21 cellular contexts compared by ENCODE assay signal in the genomic region with DNA sequence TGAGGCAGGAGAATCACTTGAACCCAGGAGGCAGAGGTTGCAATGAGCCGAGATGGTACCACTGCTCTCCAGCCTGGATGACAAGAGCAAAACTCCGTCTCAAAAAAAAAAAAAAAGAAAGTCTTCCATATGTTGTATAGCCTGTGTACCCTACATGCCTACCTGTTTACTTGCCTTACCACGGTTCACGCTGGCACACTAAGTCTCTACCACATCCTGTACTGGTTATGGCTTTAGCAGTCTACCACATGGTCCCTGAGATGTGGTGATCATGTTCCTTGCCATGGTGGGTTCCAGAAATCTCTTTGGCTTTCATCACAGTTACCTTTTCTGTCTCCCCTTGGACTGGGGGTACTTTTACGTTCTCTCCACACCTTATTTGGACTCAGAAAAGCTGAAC.
A peak's percentile ranks its signal among the peaks of the same experiment; 100 is the strongest.
DNase-seq lines count a peak whose midpoint lies in the region; ATAC-seq lines count a peak whose summit lies in the region.
"Had no signal": no experiment of that assay in that cellular context is flagged by ENCODE, and none has a peak within 500 bp of the region (broad histone marks: within the 10 kb centered on the region; RNA-seq: fewer than 3 reads in every experiment).

No MANE protein-coding gene starts in this region.

- no peaks in the 10 kb centered on the region for H3K36me3 ChIP-seq in CD4-positive, CD25-positive, alpha-beta regulatory T cell (ENCODE audit: control insufficient read depth, insufficient read depth, low read length)
- no peaks in the 10 kb centered on the region for H3K36me3 ChIP-seq in HAP-1 (replicated peaks)
- H3K36me3 ChIP-seq: breast epithelium, ovary, uterus had no signal

- H3K4me3 Mint-ChIP-seq in CD4-positive, CD25-positive, alpha-beta regulatory T cell: no peak overlapping the region
- H3K4me3 Mint-ChIP-seq in activated naive CD8-positive, alpha-beta T cell treated with anti-CD3 and anti-CD28 coated beads for 36 hours: no peak overlapping the region
- peak overlapping the region in 4 of 10 donors; percentile 21 to 54 (median 46) for H3K4me3 Mint-ChIP-seq in naive thymus-derived CD8-positive, alpha-beta T cell
- H3K4me3 Mint-ChIP-seq: CD14-positive monocyte, nephron had no signal

- H3K27ac Mint-ChIP-seq in CD4-positive, CD25-positive, alpha-beta regulatory T cell: peak overlapping the region in 2 of 3 donors; percentile 1 to 32
- H3K27ac Mint-ChIP-seq in activated naive CD8-positive, alpha-beta T cell treated with anti-CD3 and anti-CD28 coated beads for 36 hours: peak overlapping the region; percentile 72
- peak overlapping the region in 2 of 10 donors; percentile 13 to 20 for H3K27ac Mint-ChIP-seq in naive thymus-derived CD8-positive, alpha-beta T cell
- H3K27ac Mint-ChIP-seq: CD14-positive monocyte, nephron had no signal

- no peak overlapping the region for H3K27ac ChIP-seq in CD4-positive, CD25-positive, alpha-beta regulatory T cell (ENCODE audit: insufficient read depth, low read length, poor library complexity, severe bottlenecking)
- H3K27ac ChIP-seq: breast epithelium, ovary, PC-9, uterus had no signal

- peak; percentile 71 to 80 for ATAC-seq in CD4-positive, CD25-positive, alpha-beta regulatory T cell (ENCODE audit: low read depth in 2 of 2)
- ATAC-seq in GM18868 (IDR thresholded peaks at IDR 0.05; ENCODE audit: unreplicated experiment): peak; percentile 25
- ATAC-seq in naive thymus-derived CD8-positive, alpha-beta T cell: peak; percentile 80 to 100
- ATAC-seq in GM21529 (IDR thresholded peaks at IDR 0.05; ENCODE audit: unreplicated experiment): no peak
- ATAC-seq: activated CD4-positive, CD25-positive, alpha-beta regulatory T cell treated with anti-CD3 and anti-CD28 coated beads, Interleukin-2, amount 50 U/mL, for 24 hours; left lobe of liver had no signal

- no peak overlapping the region for H3K4me3 ChIP-seq in CD4-positive, CD25-positive, alpha-beta regulatory T cell (ENCODE audit: low read depth, low read length)
- H3K4me3 ChIP-seq in HAP-1: no peak overlapping the region
- H3K4me3 ChIP-seq: breast epithelium, ovary, PC-9, uterus had no signal

- H3K4me1 Mint-ChIP-seq in CD4-positive, CD25-positive, alpha-beta regulatory T cell: peaks cover 0 to 9% (median 4%) of the 10 kb centered on the region in 4 donors
- H3K4me1 Mint-ChIP-seq in activated naive CD8-positive, alpha-beta T cell treated with anti-CD3 and anti-CD28 coated beads for 36 hours: peaks cover 20% of the 10 kb centered on the region
- peaks cover 8 to 21% (median 16%) of the 10 kb centered on the region in 4 donors for H3K4me1 Mint-ChIP-seq in naive thymus-derived CD8-positive, alpha-beta T cell
- H3K4me1 Mint-ChIP-seq: nephron had no signal

- peaks cover 0 to 2% (median 0%) of the 10 kb centered on the region in 7 donors for H3K9me3 Mint-ChIP-seq in CD4-positive, CD25-positive, alpha-beta regulatory T cell
- H3K9me3 Mint-ChIP-seq in activated naive CD8-positive, alpha-beta T cell treated with anti-CD3 and anti-CD28 coated beads for 36 hours: peaks cover 2% of the 10 kb centered on the region
- peaks cover 0 to 1% (median 0%) of the 10 kb centered on the region in 9 donors for H3K9me3 Mint-ChIP-seq in naive thymus-derived CD8-positive, alpha-beta T cell
- H3K9me3 Mint-ChIP-seq: CD14-positive monocyte, nephron had no signal

- no peaks in the 10 kb centered on the region for H3K4me1 ChIP-seq in CD4-positive, CD25-positive, alpha-beta regulatory T cell (ENCODE audit: control insufficient read depth, insufficient read depth, low read length, poor library complexity, severe bottlenecking)
- H3K4me1 ChIP-seq in HAP-1: no peaks in the 10 kb centered on the region
- H3K4me1 ChIP-seq: breast epithelium, uterus had no signal

- H3K9me3 ChIP-seq in CD4-positive, CD25-positive, alpha-beta regulatory T cell (ENCODE audit: control insufficient read depth in 2 of 2, low read length in 2 of 2): no peaks in the 10 kb centered on the region
- H3K9me3 ChIP-seq in HAP-1: no peaks in the 10 kb centered on the region
- H3K9me3 ChIP-seq: breast epithelium, ovary, uterus had no signal

- in situ Hi-C loops in HAP-1 (cut with MboI; ENCODE audit: low sequenced_read_pairs): no loop called here

- peaks cover 13% of the 10 kb centered on the region for H3K27me3 ChIP-seq in CD4-positive, CD25-positive, alpha-beta regulatory T cell (ENCODE audit: control insufficient read depth, insufficient read depth, low read length)
- H3K27me3 ChIP-seq in HAP-1 (ENCODE audit: low read depth): no peaks in the 10 kb centered on the region
- H3K27me3 ChIP-seq: breast epithelium, ovary, uterus had no signal

- peak in 2 of 3 donors; percentile 20 to 63 for DNase-seq in CD4-positive, CD25-positive, alpha-beta regulatory T cell
- DNase-seq in activated naive CD8-positive, alpha-beta T cell treated with anti-CD3 and anti-CD28 coated beads for 36 hours: no peak
- peak in 5 of 10 donors; percentile 18 to 55 (median 27) for DNase-seq in naive thymus-derived CD8-positive, alpha-beta T cell
- DNase-seq in HAP-1 (ENCODE audit: low spot score in 2 of 2): no peak
- DNase-seq in amniotic stem cell (lab: John Stamatoyannopoulos, UW): no peak
- DNase-seq: activated effector memory CD4-positive, alpha-beta T cell treated with Interleukin-2 at 50 U/mL for 16 hours; DMS 273 treated with DMSO at 0.1 percent for 48 hours; hypothalamus; Karpas-422; NCI-H146; ovary; PC-9; Right ventricle myocardium superior; uterus had no signal

- peaks cover 32% of the 10 kb centered on the region for H3K27me3 Mint-ChIP-seq in CD4-positive, CD25-positive, alpha-beta regulatory T cell
- peaks cover 7% of the 10 kb centered on the region for H3K27me3 Mint-ChIP-seq in activated naive CD8-positive, alpha-beta T cell treated with anti-CD3 and anti-CD28 coated beads for 36 hours
- H3K27me3 Mint-ChIP-seq in naive thymus-derived CD8-positive, alpha-beta T cell: peaks cover 5 to 18% (median 8%) of the 10 kb centered on the region in 5 donors

- POLR2A ChIA-PET in naive thymus-derived CD8-positive, alpha-beta T cell (lab: Charles Lee): no interaction called here

- H3K36me3 Mint-ChIP-seq in CD4-positive, CD25-positive, alpha-beta regulatory T cell: no peaks in the 10 kb centered on the region
- peaks cover 2% of the 10 kb centered on the region for H3K36me3 Mint-ChIP-seq in activated naive CD8-positive, alpha-beta T cell treated with anti-CD3 and anti-CD28 coated beads for 36 hours
- H3K36me3 Mint-ChIP-seq in naive thymus-derived CD8-positive, alpha-beta T cell: no peaks in the 10 kb centered on the region
- H3K36me3 Mint-ChIP-seq: CD14-positive monocyte had no signal

Comparison
In these comparisons a context has a peak if more than half of its experiments do, and no peak if none do; other contexts are left out.
1. DNase-seq: peak in CD4-positive, CD25-positive, alpha-beta regulatory T cell (2 of 3); none in activated naive CD8-positive, alpha-beta T cell treated with anti-CD3 and anti-CD28 coated beads for 36 hours (single experiment), HAP-1 (0 of 2) and amniotic stem cell (single experiment).